In the genomic region with DNA sequence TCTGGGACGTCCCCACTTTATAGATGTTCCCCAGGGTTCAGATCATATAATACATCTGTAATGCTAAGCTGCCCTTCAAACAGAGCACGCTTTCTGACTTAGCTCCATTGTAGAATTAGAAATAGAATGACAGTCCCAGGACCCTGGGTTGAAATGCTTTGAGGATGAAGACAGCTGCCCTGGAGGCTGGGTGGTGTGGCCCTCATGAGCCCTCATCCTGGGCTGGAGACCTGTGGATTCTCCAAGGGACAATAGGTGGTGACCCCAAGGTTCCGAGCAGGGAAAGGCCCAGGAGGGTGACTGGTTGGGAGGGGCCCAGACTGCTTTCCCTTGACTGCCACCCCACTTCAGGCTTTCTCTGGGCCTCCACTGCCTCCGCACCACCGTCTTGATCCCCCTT, we compare ENCODE assay signal across 29 cellular contexts. TPM values are rescaled to one million over a fixed set of nuclear protein-coding genes. Genes with fewer than 3 reads are reported as not detected.
"Had no signal": no experiment of that assay in that cellular context is flagged by ENCODE, and none has a peak within 500 bp of the region (broad histone marks: within the 10 kb centered on the region; RNA-seq: fewer than 3 reads in every experiment).

No MANE protein-coding gene starts in this region.

- DNase-seq: activated B cell treated with CpG ODN at 0.5 μM for 24 hours; activated CD4-positive, alpha-beta T cell treated with anti-CD3 and anti-CD28 coated beads for 4 hours; activated CD4-positive, CD25-positive, alpha-beta regulatory T cell treated with anti-CD3 and anti-CD28 coated beads, Interleukin-2, amount 50 U/mL, for 72 hours; activated CD8-positive, alpha-beta T cell treated with anti-CD3 and anti-CD28 coated beads for 36 hours; activated effector memory CD4-positive, alpha-beta T cell treated with anti-CD3 and anti-CD28 coated beads, Interleukin-2, amount 50 U/mL, for 16 hours; activated naive CD4-positive, alpha-beta T cell; activated naive CD4-positive, alpha-beta T cell treated with anti-CD3 and anti-CD28 coated beads, Interleukin-2, amount 50 U/mL, for 16 hours; activated naive CD8-positive, alpha-beta T cell treated with anti-CD3 and anti-CD28 coated beads for 36 hours; activated T-cell treated with anti-CD3 and anti-CD28 coated beads, Interleukin-2, amount 50 U/mL, for 1 hour; activated T-cell treated with anti-CD3 and anti-CD28 coated beads, Interleukin-2, amount 50 U/mL, for 72 hours; amniotic stem cell; brain microvascular endothelial cell; Karpas-422; KBM-7; NCI-H1105; NCI-H1436; NCI-H1694; NCI-H1930; NCI-H2081 treated with DMSO at 0.1 percent for 48 hours; NCI-H226; NCI-H524 treated with DMSO at 0.1 percent for 48 hours; Peyer's patch; RPMI8226; SW 1271; T-helper 1 cell; T-helper 2 cell; T-helper 9 cell had no signal

- H3K4me3 ChIP-seq: Peyer's patch had no signal

- H3K9me3 Mint-ChIP-seq: activated B cell treated with CpG ODN at 0.5 μM for 24 hours; activated CD8-positive, alpha-beta T cell treated with anti-CD3 and anti-CD28 coated beads for 36 hours; activated naive CD8-positive, alpha-beta T cell treated with anti-CD3 and anti-CD28 coated beads for 36 hours; activated T-cell treated with anti-CD3 and anti-CD28 coated beads, Interleukin-2, amount 50 U/mL, for 72 hours had no signal

- H3K4me1 ChIP-seq: Peyer's patch had no signal

- H3K27ac Mint-ChIP-seq: activated B cell treated with CpG ODN at 0.5 μM for 24 hours; activated CD8-positive, alpha-beta T cell treated with anti-CD3 and anti-CD28 coated beads for 36 hours; activated naive CD8-positive, alpha-beta T cell treated with anti-CD3 and anti-CD28 coated beads for 36 hours; activated T-cell treated with anti-CD3 and anti-CD28 coated beads, Interleukin-2, amount 50 U/mL, for 72 hours; activated T-helper 17 cell treated with anti-CD3 and anti-CD28 coated beads, Interleukin-2, amount 50 U/mL, for 72 hours had no signal

- H3K9me3 ChIP-seq: Peyer's patch had no signal

- H3K36me3 Mint-ChIP-seq: activated naive CD8-positive, alpha-beta T cell treated with anti-CD3 and anti-CD28 coated beads for 36 hours had no signal

- H3K27me3 Mint-ChIP-seq: activated naive CD8-positive, alpha-beta T cell treated with anti-CD3 and anti-CD28 coated beads for 36 hours; activated T-helper 17 cell treated with anti-CD3 and anti-CD28 coated beads, Interleukin-2, amount 50 U/mL, for 72 hours had no signal

- H3K4me3 Mint-ChIP-seq: activated B cell treated with CpG ODN at 0.5 μM for 24 hours; activated CD8-positive, alpha-beta T cell treated with anti-CD3 and anti-CD28 coated beads for 36 hours; activated naive CD8-positive, alpha-beta T cell treated with anti-CD3 and anti-CD28 coated beads for 36 hours; activated T-cell treated with anti-CD3 and anti-CD28 coated beads, Interleukin-2, amount 50 U/mL, for 72 hours; activated T-helper 17 cell treated with anti-CD3 and anti-CD28 coated beads, Interleukin-2, amount 50 U/mL, for 72 hours had no signal

- H3K27ac ChIP-seq: brain microvascular endothelial cell, Peyer's patch, VCaP had no signal

- H3K4me1 Mint-ChIP-seq: activated B cell treated with CpG ODN at 0.5 μM for 24 hours; activated naive CD8-positive, alpha-beta T cell treated with anti-CD3 and anti-CD28 coated beads for 36 hours had no signal

- ATAC-seq: activated CD8-positive, alpha-beta T cell treated with anti-CD3 and anti-CD28 coated beads for 36 hours; activated T-cell treated with anti-CD3 and anti-CD28 coated beads, Interleukin-2, amount 50 U/mL, for 72 hours; activated T-helper 17 cell treated with anti-CD3 and anti-CD28 coated beads, Interleukin-2, amount 50 U/mL, for 72 hours had no signal

- H3K27me3 ChIP-seq: brain microvascular endothelial cell, Peyer's patch had no signal

RNA-seq across cellular contexts. Expression of a gene that starts 59.0 kb away (rescaled TPM):
- total RNA-seq: activated B cell treated with CpG ODN at 0.5 μM for 24 hours; activated naive CD8-positive, alpha-beta T cell treated with anti-CD3 and anti-CD28 coated beads for 36 hours had no signal
